Comparison of ENCODE assay signal across 8 cellular contexts in the genomic region with DNA sequence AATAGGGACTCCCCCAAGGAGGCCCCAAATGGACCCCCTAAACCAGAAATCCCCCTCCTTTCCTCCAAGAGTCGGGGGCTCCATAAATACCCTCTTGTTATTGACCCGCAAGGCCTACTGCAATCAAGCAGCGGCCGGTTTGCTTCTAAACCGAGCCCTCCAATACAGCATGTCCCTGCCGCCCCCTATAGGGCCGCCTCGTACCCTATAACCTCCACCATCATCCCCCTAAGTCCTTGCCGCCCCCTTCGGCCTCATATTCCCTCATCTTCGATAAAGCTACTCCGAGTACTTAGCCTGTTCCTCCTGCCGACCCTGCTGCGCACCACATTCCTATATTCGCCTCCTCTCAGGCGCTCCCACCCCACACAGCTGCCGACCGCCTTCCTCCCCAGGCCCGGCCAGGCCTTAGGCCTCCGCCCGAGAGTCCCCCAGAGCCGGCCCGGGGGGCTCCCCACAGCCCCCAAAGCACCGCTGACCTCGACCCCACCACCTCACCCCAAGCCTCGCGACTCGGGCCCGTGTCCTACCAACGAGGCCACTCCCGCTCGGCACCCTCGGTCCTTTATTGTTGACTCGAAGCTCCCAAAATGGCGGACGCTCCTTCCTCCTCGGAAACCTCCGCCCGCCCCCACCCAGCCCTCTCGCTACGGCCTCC. TPM values are rescaled to one million over a fixed set of nuclear protein-coding genes. Genes with fewer than 3 reads are reported as not detected.
DNase-seq lines count a peak whose midpoint lies in the region; ATAC-seq, FAIRE-seq and TF ChIP-seq lines count a peak whose summit lies in the region.

No MANE protein-coding gene starts in this region.

- TF ChIP-seq CTCF in C4-2B (conservative IDR thresholded peaks at IDR 0.05), result peak; percentile 6; the same call in 1 of the 2 replicates
- peak; percentile 56 for TF ChIP-seq CTCF in cardiac muscle cell (IDR thresholded peaks at IDR 0.05; ENCODE audit: low read depth, low read length)
- TF ChIP-seq CTCF in pancreas (IDR thresholded peaks at IDR 0.05), result no peak

- peak overlapping the region; percentile 93 for H3K9ac ChIP-seq in HUES64 (ENCODE audit: low read depth, low read length)

- peaks cover 16% of the 10 kb centered on the region for H3K4me1 ChIP-seq in HUES64 (ENCODE audit: insufficient read depth, low read length)
- H3K4me1 ChIP-seq in SJCRH30, result no peaks in the 10 kb centered on the region
- peaks cover 10% of the 10 kb centered on the region for H3K4me1 ChIP-seq in cardiac muscle cell (ENCODE audit: low read depth)
- peaks cover 11 to 34% (median 16%) of the 10 kb centered on the region in 3 donors for H3K4me1 ChIP-seq in pancreas

- H3K4me3 ChIP-seq in HUES64 (ENCODE audit: low read length) (peak overlapping the region; percentile 78), SJCRH30 (peak overlapping the region; percentile 98), cardiac muscle cell (peak overlapping the region; percentile 44), pancreas (peak overlapping the region; percentile 64 to 93 (median 74))

- H3K9me3 ChIP-seq in HUES64 (ENCODE audit: insufficient read depth, low read depth, low read length), result no peaks in the 10 kb centered on the region
- H3K9me3 ChIP-seq in SJCRH30 (replicated peaks), result no peaks in the 10 kb centered on the region
- H3K9me3 ChIP-seq in cardiac muscle cell (ENCODE audit: low read depth), result no peaks in the 10 kb centered on the region
- H3K9me3 ChIP-seq in pancreas, result no peaks in the 10 kb centered on the region

- FAIRE-seq in pancreas (lab: Jason Lieb, UNC), result no peak

- peak; percentile 20 for ATAC-seq in GM19463 (IDR thresholded peaks at IDR 0.05; ENCODE audit: unreplicated experiment)
- peak; percentile 50 to 52 (median 51) for ATAC-seq in pancreas

- H3K27ac ChIP-seq in C4-2B, result peak overlapping the region; percentile 96
- peak overlapping the region; percentile 83 for H3K27ac ChIP-seq in HUES64 (ENCODE audit: low read depth, low read length)
- H3K27ac ChIP-seq in SJCRH30, result peak overlapping the region; percentile 96
- peak overlapping the region; percentile 99 for H3K27ac ChIP-seq in cardiac muscle cell
- peak overlapping the region; percentile 95 to 100 (median 98) for H3K27ac ChIP-seq in pancreas

- H3K36me3 ChIP-seq in HUES64 (ENCODE audit: insufficient read depth, low read length) (peaks cover 14% of the 10 kb centered on the region), SJCRH30 (peaks cover 4% of the 10 kb centered on the region), cardiac muscle cell (peaks cover 4% of the 10 kb centered on the region), pancreas (peaks cover 0 to 6% (median 0%) of the 10 kb centered on the region in 3 donors)

- no peaks in the 10 kb centered on the region for H3K27me3 ChIP-seq in HUES64 (ENCODE audit: insufficient read depth, low read length)
- no peaks in the 10 kb centered on the region for H3K27me3 ChIP-seq in SJCRH30
- H3K27me3 ChIP-seq in cardiac muscle cell, result no peaks in the 10 kb centered on the region
- H3K27me3 ChIP-seq in pancreas, result no peaks in the 10 kb centered on the region

- DNase-seq in SJCRH30, result peak; percentile 52 to 64
- DNase-seq in activated naive CD8-positive, alpha-beta T cell treated with anti-CD3 and anti-CD28 coated beads, Interleukin-2, amount 50 U/mL, for 16 hours (ENCODE audit: low read depth, low spot score), result peak; percentile 19
- peak; percentile 56 to 66 for DNase-seq in cardiac muscle cell (ENCODE audit: low read depth in 1 of 2, low spot score in 1 of 2)
- peak in 3 of 6 donors; percentile 42 to 88 (median 74) for DNase-seq in pancreas
- DNase-seq in ureter (ENCODE audit: low spot score), result peak; percentile 68

- intact Hi-C loops in pancreas (cut with DNase I), result no loop called here

- under 1% methylated on average over 39 of the region's 41 CpGs for WGBS in HUES64
- 0% methylated on average over 39 to 41 of the region's 41 CpGs for WGBS in pancreas, 2 donors

RNA-seq across cellular contexts. Expression of gene DDX6, which starts 0.5 kb away (rescaled TPM):
- 63.9 TPM for polyA plus RNA-seq in HUES64 (2013, experiment 1 of 2)
- polyA plus RNA-seq in HUES64 (2013, experiment 2 of 2), result 73.0 TPM
- total RNA-seq in SJCRH30 (2014; rRNA removed; shearing (Covaris generic)), result 80.1 and 81.7 TPM in 2 replicates
- total RNA-seq in cardiac muscle cell, result 98.2 and 113 TPM in 2 replicates
- polyA plus RNA-seq in cardiac muscle cell, result 27.4 and 33.5 TPM in 2 replicates
- total RNA-seq in pancreas, result 10 to 100 TPM; 38.3 to 74.2 (median 54.9) TPM
- 10 to 100 TPM; 16.1 to 20.8 TPM for polyA plus RNA-seq in pancreas
- total RNA-seq in ureter, result 174 TPM

Comparison
In these comparisons a context has a peak if more than half of its experiments do, and no peak if none do; other contexts are left out.
1. CTCF ChIP-seq: peak in C4-2B (single experiment) and cardiac muscle cell (single experiment); none in pancreas (0 of 4).
2. H3K4me3 ChIP-seq: peak in every context shown above with its lines; median percentile 98 in SJCRH30; 78 in HUES64; 74 in pancreas; 44 in cardiac muscle cell.
3. Peak in every context shown above with its lines, with median percentiles within 50 percentile points of each other: H3K27ac ChIP-seq.